ENCODE assay signal across 23 cellular contexts in genomic region chr6:165880721-165881120, GRCh38.
"Had no signal": no experiment of that assay in that cellular context is flagged by ENCODE, and none has a peak within 500 bp of the region (broad histone marks: within the 10 kb centered on the region; RNA-seq: fewer than 3 reads in every experiment).

No MANE protein-coding gene starts in this region.

- H3K4me1 ChIP-seq: ascending aorta, gastrocnemius medialis, right lobe of liver had no signal

- ATAC-seq: gastrocnemius medialis; left ventricle myocardium superior; mucosa of descending colon; right lobe of liver; stimulated activated effector memory CD8-positive, alpha-beta T cell treated with anti-CD3 and anti-CD28 coated beads, Interleukin-12 subunit alpha, Interleukin-12 subunit beta, amount 100 ng/mL, for 72 hours; T-helper 17 cell had no signal

- H3K9me3 ChIP-seq: ascending aorta, gastrocnemius medialis, mucosa of descending colon, right lobe of liver, uterus had no signal

- H3K36me3 ChIP-seq: ascending aorta, gastrocnemius medialis, right lobe of liver, uterus had no signal

- DNase-seq: activated CD4-positive, alpha-beta memory T cell treated with anti-CD3 and anti-CD28 coated beads, Interleukin-2, amount 10 ng/mL, durations not matched to agents 7 days and 5 days; activated CD4-positive, alpha-beta T cell treated with anti-CD3 and anti-CD28 coated beads, Interleukin-2, amount 10 ng/mL, durations not matched to agents 7 days and 5 days; activated CD4-positive, CD25-positive, alpha-beta regulatory T cell treated with anti-CD3 and anti-CD28 coated beads, Interleukin-2, amount 50 U/mL, for 72 hours; activated CD8-positive, alpha-beta memory T cell treated with anti-CD3 and anti-CD28 coated beads, Interleukin-2, amount 50 U/mL, for 48 hours; activated gamma-delta T cell; activated naive CD4-positive, alpha-beta T cell treated with anti-CD3 and anti-CD28 coated beads, Interleukin-2, amount 10 ng/mL, durations not matched to agents 7 days and 5 days; activated naive CD8-positive, alpha-beta T cell treated with anti-CD3 and anti-CD28 coated beads, Interleukin-2, amount 10 ng/mL, durations not matched to agents 7 days and 5 days; activated T-cell treated with anti-CD3 and anti-CD28 coated beads, Interleukin-2, amount 50 U/mL, for 24 hours; caudate nucleus; gastrocnemius medialis; glutamatergic neuron; islet precursor cell; left ventricle myocardium superior; mucosa of descending colon; right lobe of liver; stimulated activated CD4-positive, alpha-beta T cell treated with anti-CD3 and anti-CD28 coated beads, Interleukin-4, amount 100 ng/mL, for 24 hours; substantia nigra; T-helper 17 cell; uterus had no signal

- H2AFZ ChIP-seq: hepatocyte had no signal

- H3K4me2 ChIP-seq: hepatocyte had no signal

- H3K4me3 ChIP-seq: ascending aorta, gastrocnemius medialis, hepatocyte, mucosa of descending colon, right lobe of liver, skin epidermis, uterus had no signal

- H3K27ac ChIP-seq: ascending aorta, gastrocnemius medialis, hepatocyte, right lobe of liver, skin epidermis, uterus had no signal

- H3K27me3 ChIP-seq: ascending aorta, gastrocnemius medialis, right lobe of liver, uterus had no signal
